ENCODE assay signal across 13 cellular contexts in genomic region chr3:152295834-152296233, GRCh38. TPM values are rescaled to one million over a fixed set of nuclear protein-coding genes. Genes with fewer than 3 reads are reported as not detected.
A peak's percentile ranks its signal among the peaks of the same experiment; 100 is the strongest.
DNase-seq lines count a peak whose midpoint lies in the region; ATAC-seq and TF ChIP-seq lines count a peak whose summit lies in the region.
"Had no signal": no experiment of that assay in that cellular context is flagged by ENCODE, and none has a peak within 500 bp of the region (broad histone marks: within the 10 kb centered on the region; RNA-seq: fewer than 3 reads in every experiment).

No MANE protein-coding gene starts in this region.

- CTCF ChIA-PET in activated CD8-positive, alpha-beta T cell treated with anti-CD3 and anti-CD28 coated beads for 36 hours (lab: Charles Lee): interaction anchor here (1.1 kb wide), 1 partner anchor 8 kb away, joined by 3 read pairs; no protein-coding TSS in a partner anchor

- peak overlapping the region; percentile 17 to 65 for H3K4me3 Mint-ChIP-seq in activated T-cell treated with anti-CD3 and anti-CD28 coated beads, Interleukin-2, amount 50 U/mL, for 72 hours
- no peak overlapping the region for H3K4me3 Mint-ChIP-seq in activated CD8-positive, alpha-beta T cell treated with anti-CD3 and anti-CD28 coated beads for 36 hours
- H3K4me3 Mint-ChIP-seq in memory B cell: peak overlapping the region; percentile 50

- intact Hi-C loops in activated CD8-positive, alpha-beta T cell treated with anti-CD3 and anti-CD28 coated beads for 36 hours (cut with micrococcal nuclease): loop anchor here (10.0 kb wide), 1 partner anchor 149 kb away; no protein-coding TSS in a partner anchor
- intact Hi-C loops in tibial artery (cut with DNase I; ENCODE audit: low total_unique reads): no loop called here

- H3K9me3 ChIP-seq in tibial artery: no peaks in the 10 kb centered on the region
- no peaks in the 10 kb centered on the region for H3K9me3 ChIP-seq in GM23248 (ENCODE audit: low read depth)

- peaks cover 87% of the 10 kb centered on the region for H3K4me1 Mint-ChIP-seq in activated T-cell treated with anti-CD3 and anti-CD28 coated beads, Interleukin-2, amount 50 U/mL, for 72 hours (ENCODE audit: low read depth)
- peaks cover 78% of the 10 kb centered on the region for H3K4me1 Mint-ChIP-seq in activated CD8-positive, alpha-beta T cell treated with anti-CD3 and anti-CD28 coated beads for 36 hours (ENCODE audit: low read depth)
- peaks cover 60% of the 10 kb centered on the region for H3K4me1 Mint-ChIP-seq in memory B cell

- no peak for ATAC-seq in activated T-cell treated with anti-CD3 and anti-CD28 coated beads, Interleukin-2, amount 50 U/mL, for 72 hours (replicated peaks in 1 of 2)
- ATAC-seq in activated CD8-positive, alpha-beta T cell treated with anti-CD3 and anti-CD28 coated beads for 36 hours: no peak
- ATAC-seq in memory B cell (ENCODE audit: low read depth): no peak
- no peak for ATAC-seq in GM18498 (IDR thresholded peaks at IDR 0.05; ENCODE audit: unreplicated experiment)
- no peak for ATAC-seq in GM19351 (IDR thresholded peaks at IDR 0.05; ENCODE audit: unreplicated experiment)
- ATAC-seq: Right ventricle myocardium inferior had no signal

- peaks cover 0 to 100% (median 45%) of the 10 kb centered on the region in 4 donors for H3K4me1 ChIP-seq in tibial artery
- H3K4me1 ChIP-seq in GM23248 (ENCODE audit: insufficient read depth): peaks cover 52% of the 10 kb centered on the region

- H3K27ac Mint-ChIP-seq in activated T-cell treated with anti-CD3 and anti-CD28 coated beads, Interleukin-2, amount 50 U/mL, for 72 hours: peak overlapping the region; percentile 94
- peak overlapping the region; percentile 76 for H3K27ac Mint-ChIP-seq in activated CD8-positive, alpha-beta T cell treated with anti-CD3 and anti-CD28 coated beads for 36 hours
- peak overlapping the region; percentile 83 for H3K27ac Mint-ChIP-seq in memory B cell

- no peak for TF ChIP-seq CTCF in activated CD8-positive, alpha-beta T cell treated with anti-CD3 and anti-CD28 coated beads for 36 hours (IDR thresholded peaks at IDR 0.05)
- no peak for TF ChIP-seq CTCF in tibial artery (IDR thresholded peaks at IDR 0.05)

- no peak overlapping the region for H3K4me2 ChIP-seq in GM23248 (ENCODE audit: unreplicated experiment)

- H3K4me3 ChIP-seq in tibial artery (no peak overlapping the region), GM23248 (no peak overlapping the region)

- no peaks in the 10 kb centered on the region for H3K9me3 Mint-ChIP-seq in activated T-cell treated with anti-CD3 and anti-CD28 coated beads, Interleukin-2, amount 50 U/mL, for 72 hours
- H3K9me3 Mint-ChIP-seq in activated CD8-positive, alpha-beta T cell treated with anti-CD3 and anti-CD28 coated beads for 36 hours: no peaks in the 10 kb centered on the region
- H3K9me3 Mint-ChIP-seq in memory B cell: no peaks in the 10 kb centered on the region

- H3K27me3 ChIP-seq in tibial artery (no peaks in the 10 kb centered on the region), GM23248 (replicated peaks; ENCODE audit: insufficient read depth) (no peaks in the 10 kb centered on the region)

- no peak overlapping the region for H2AFZ ChIP-seq in GM23248

- peak overlapping the region; percentile 58 to 87 for H3K27ac ChIP-seq in tibial artery
- no peak overlapping the region for H3K27ac ChIP-seq in GM23248

- H3K36me3 ChIP-seq in tibial artery (no peaks in the 10 kb centered on the region), GM23248 (ENCODE audit: low read depth) (peaks cover 5% of the 10 kb centered on the region; the same call in 1 of the 2 replicates)

- DNase-seq in activated T-cell treated with anti-CD3 and anti-CD28 coated beads, Interleukin-2, amount 50 U/mL, for 72 hours: no peak
- DNase-seq in activated T-cell treated with anti-CD3 and anti-CD28 coated beads for 4 hours (no peak), memory B cell (ENCODE audit: low spot score in 2 of 2) (no peak), tibial artery (no peak), GM23248 (no peak)
- DNase-seq in activated CD8-positive, alpha-beta T cell treated with anti-CD3 and anti-CD28 coated beads for 36 hours: no peak
- DNase-seq: DMS153; NCI-H1930; NCI-H774; stimulated activated CD4-positive, alpha-beta T cell treated with anti-CD3 and anti-CD28 coated beads, Interleukin-12 subunit alpha, Interleukin-12 subunit beta, amount 100 ng/mL, for 4 hours had no signal

- H3K9ac ChIP-seq in GM23248: no peak overlapping the region

- whole genome bisulfite sequencing in GM23248 (ENCODE audit: low coverage in 1 of 2, low lambda C conversion rate in 2 of 2, missing lambda C conversion rate in 2 of 2), 2 experiments: 84 to 86% methylated on average over 2 of the region's 2 CpGs

- H3K27me3 Mint-ChIP-seq in activated T-cell treated with anti-CD3 and anti-CD28 coated beads, Interleukin-2, amount 50 U/mL, for 72 hours (ENCODE audit: low read depth): no peaks in the 10 kb centered on the region
- H3K27me3 Mint-ChIP-seq in activated CD8-positive, alpha-beta T cell treated with anti-CD3 and anti-CD28 coated beads for 36 hours: no peaks in the 10 kb centered on the region
- H3K27me3 Mint-ChIP-seq in memory B cell: no peaks in the 10 kb centered on the region

- H3K36me3 Mint-ChIP-seq in activated T-cell treated with anti-CD3 and anti-CD28 coated beads, Interleukin-2, amount 50 U/mL, for 72 hours (ENCODE audit: insufficient read depth in 2 of 2): peaks cover 7 to 17% of the 10 kb centered on the region in 2 donors
- H3K36me3 Mint-ChIP-seq in activated CD8-positive, alpha-beta T cell treated with anti-CD3 and anti-CD28 coated beads for 36 hours (ENCODE audit: low read depth): peaks cover 42% of the 10 kb centered on the region
- H3K36me3 Mint-ChIP-seq in memory B cell: peaks cover 15% of the 10 kb centered on the region

- peaks cover 99% of the 10 kb centered on the region for H3K79me2 ChIP-seq in GM23248 (ENCODE audit: insufficient read depth)

- H3F3A ChIP-seq in GM23248 (ENCODE audit: insufficient read depth): peaks cover 46% of the 10 kb centered on the region

- H4K20me1 ChIP-seq in GM23248 (ENCODE audit: insufficient read depth): peaks cover 1% of the 10 kb centered on the region; the same call in 1 of the 2 replicates

- no peaks in the 10 kb centered on the region for H3K9me2 ChIP-seq in GM23248 (ENCODE audit: insufficient read depth)

- in situ Hi-C loops in GM23248 (cut with MboI): no loop called here

- POLR2A ChIA-PET in activated CD8-positive, alpha-beta T cell treated with anti-CD3 and anti-CD28 coated beads for 36 hours (lab: Charles Lee): interaction anchor here (0.9 to 1.8 kb wide), 4 partner anchors 8 to 26 kb away, joined by 3 to 6 read pairs (median 4); no protein-coding TSS in a partner anchor

RNA-seq across cellular contexts. Expression of gene MBNL1, which starts 27.1 kb away (rescaled TPM):
- 100 to 1,000 TPM; 299 to 323 TPM for total RNA-seq in activated T-cell treated with anti-CD3 and anti-CD28 coated beads, Interleukin-2, amount 50 U/mL, for 72 hours
- 100 to 1,000 TPM; 341 to 360 TPM for total RNA-seq in activated CD8-positive, alpha-beta T cell treated with anti-CD3 and anti-CD28 coated beads for 36 hours
- total RNA-seq in GM23248 (2014; rRNA removed; shearing (Covaris generic)): 251 and 262 TPM in 2 replicates
- 81.7 and 89.5 TPM in 2 replicates for polyA plus RNA-seq in GM23248 (2016; fragmentation: Nextera tagmentation; extraction: Ambion mirVana)
